Comparison of ENCODE assay signal across 1 cellular context in the genomic region with DNA sequence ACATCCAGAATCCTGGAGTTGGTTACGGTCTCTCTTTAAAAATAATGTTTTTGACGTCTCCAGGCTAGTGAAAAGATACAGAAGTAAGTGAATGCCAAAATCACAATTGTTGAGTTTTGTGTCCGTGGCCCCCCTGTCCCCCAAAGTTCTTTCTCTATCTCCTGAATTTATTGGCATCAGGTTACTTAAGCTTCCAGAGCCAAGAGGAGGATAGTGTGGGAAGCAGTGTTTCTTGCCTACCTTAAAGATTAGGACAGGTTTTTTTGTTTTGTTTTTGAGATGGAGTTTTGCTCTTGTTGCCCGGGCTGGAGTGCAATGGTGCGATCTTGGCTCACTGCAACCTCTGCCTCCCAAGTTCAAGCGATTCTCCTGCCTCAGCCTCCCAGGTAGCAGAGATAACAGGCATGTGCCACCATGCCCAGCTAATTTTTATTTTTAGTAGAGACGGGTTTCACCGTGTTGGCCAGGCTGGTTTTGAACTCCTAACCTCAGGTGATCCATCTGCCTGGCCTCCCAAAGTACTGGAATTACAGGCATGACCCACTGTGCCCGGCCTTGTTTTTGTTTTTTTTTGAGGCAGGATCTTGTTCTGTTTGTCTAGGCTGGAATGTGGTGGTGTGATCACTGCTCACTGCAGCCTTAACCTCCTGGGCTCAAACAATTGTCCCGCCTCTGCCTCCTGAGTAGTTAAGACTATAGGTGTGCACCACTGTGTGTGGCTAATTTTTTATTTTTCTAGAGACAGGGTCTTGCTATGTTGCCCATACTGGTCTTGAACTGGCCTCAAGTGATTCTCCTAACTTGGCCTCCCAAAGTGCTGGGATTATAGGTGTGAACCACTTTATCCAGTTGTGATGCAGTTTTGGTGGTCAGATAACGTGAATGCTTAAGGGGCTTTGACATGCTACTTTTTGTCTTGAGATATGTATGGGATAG.
TF ChIP-seq lines count a peak whose summit lies in the region.

No MANE protein-coding gene starts in this region.

TF ChIP-seq in HepG2, 621 proteins besides CTCF, POLR2A, EP300 and RAD21 (continues in another document):
- TF ChIP-seq, protein P1, sequence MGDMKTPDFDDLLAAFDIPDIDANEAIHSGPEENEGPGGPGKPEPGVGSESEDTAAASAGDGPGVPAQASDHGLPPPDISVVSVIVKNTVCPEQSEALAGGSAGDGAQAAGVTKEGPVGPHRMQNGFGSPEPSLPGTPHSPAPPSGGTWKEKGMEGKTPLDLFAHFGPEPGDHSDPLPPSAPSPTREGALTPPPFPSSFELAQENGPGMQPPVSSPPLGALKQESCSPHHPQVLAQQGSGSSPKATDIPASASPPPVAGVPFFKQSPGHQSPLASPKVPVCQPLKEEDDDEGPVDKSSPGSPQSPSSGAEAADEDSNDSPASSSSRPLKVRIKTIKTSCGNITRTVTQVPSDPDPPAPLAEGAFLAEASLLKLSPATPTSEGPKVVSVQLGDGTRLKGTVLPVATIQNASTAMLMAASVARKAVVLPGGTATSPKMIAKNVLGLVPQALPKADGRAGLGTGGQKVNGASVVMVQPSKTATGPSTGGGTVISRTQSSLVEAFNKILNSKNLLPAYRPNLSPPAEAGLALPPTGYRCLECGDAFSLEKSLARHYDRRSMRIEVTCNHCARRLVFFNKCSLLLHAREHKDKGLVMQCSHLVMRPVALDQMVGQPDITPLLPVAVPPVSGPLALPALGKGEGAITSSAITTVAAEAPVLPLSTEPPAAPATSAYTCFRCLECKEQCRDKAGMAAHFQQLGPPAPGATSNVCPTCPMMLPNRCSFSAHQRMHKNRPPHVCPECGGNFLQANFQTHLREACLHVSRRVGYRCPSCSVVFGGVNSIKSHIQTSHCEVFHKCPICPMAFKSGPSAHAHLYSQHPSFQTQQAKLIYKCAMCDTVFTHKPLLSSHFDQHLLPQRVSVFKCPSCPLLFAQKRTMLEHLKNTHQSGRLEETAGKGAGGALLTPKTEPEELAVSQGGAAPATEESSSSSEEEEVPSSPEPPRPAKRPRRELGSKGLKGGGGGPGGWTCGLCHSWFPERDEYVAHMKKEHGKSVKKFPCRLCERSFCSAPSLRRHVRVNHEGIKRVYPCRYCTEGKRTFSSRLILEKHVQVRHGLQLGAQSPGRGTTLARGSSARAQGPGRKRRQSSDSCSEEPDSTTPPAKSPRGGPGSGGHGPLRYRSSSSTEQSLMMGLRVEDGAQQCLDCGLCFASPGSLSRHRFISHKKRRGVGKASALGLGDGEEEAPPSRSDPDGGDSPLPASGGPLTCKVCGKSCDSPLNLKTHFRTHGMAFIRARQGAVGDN (CRISPR knock-in tag; IDR thresholded peaks at IDR 0.05) = peak; percentile 30; the same call in 1 of the 2 replicates
- TF ChIP-seq ZMAT3 (CRISPR knock-in tag; conservative IDR thresholded peaks at IDR 0.05) (0 out of 2 replicates have a peak, but pooled peaks have one; percentile 21), SOX6 (IDR thresholded peaks at IDR 0.05) (no peak), SOX6 (CRISPR knock-in tag; IDR thresholded peaks at IDR 0.05) (peak; percentile 28; the same call in 1 of the 2 replicates), POLR2AphosphoS5 (IDR thresholded peaks at IDR 0.05; ENCODE audit: low read depth, low read length) (peak; percentile 49), POLR2G (IDR thresholded peaks at IDR 0.05; ENCODE audit: low read depth, low read length) (peak; percentile 52), SPEN (CRISPR knock-in tag; IDR thresholded peaks at IDR 0.05; ENCODE audit: low read depth) (peak; percentile 26; the same call in 1 of the 2 replicates), ZFX (CRISPR knock-in tag; IDR thresholded peaks at IDR 0.05; ENCODE audit: low read depth) (peak; percentile 41; the same call in 1 of the 2 replicates), PAF1 (CRISPR knock-in tag; IDR thresholded peaks at IDR 0.05) (peak; percentile 72; the same call in 1 of the 2 replicates), JUN (CRISPR knock-in tag; IDR thresholded peaks at IDR 0.05) (0 out of 2 replicates have a peak, but pooled peaks have one; percentile 27), ZNF121 (CRISPR knock-in tag; IDR thresholded peaks at IDR 0.05) (0 out of 2 replicates have a peak, but pooled peaks have one; percentile 59), RXRB (CRISPR knock-in tag; IDR thresholded peaks at IDR 0.05; ENCODE audit: borderline replicate concordance) (0 out of 2 replicates have a peak, but pooled peaks have one; percentile 9), GABPA (IDR thresholded peaks at IDR 0.05; ENCODE audit: low read depth, low read length) (no peak), GABPA (CRISPR knock-in tag; IDR thresholded peaks at IDR 0.05; ENCODE audit: low read depth) (0 out of 2 replicates have a peak, but pooled peaks have one; percentile 11), CC2D1A (CRISPR knock-in tag; IDR thresholded peaks at IDR 0.05) (no peak), MBNL3 (CRISPR knock-in tag; conservative IDR thresholded peaks at IDR 0.05) (no peak), POLR2AphosphoS2 (IDR thresholded peaks at IDR 0.05; ENCODE audit: low read depth, low read length) (peak; percentile 69), ZNF317 (CRISPR knock-in tag; IDR thresholded peaks at IDR 0.05) (0 out of 2 replicates have a peak, but pooled peaks have one; percentile 31), HNF4A (CRISPR knock-in tag; IDR thresholded peaks at IDR 0.05) (peak; percentile 12; the same call in 1 of the 2 replicates), RFX3 (CRISPR knock-in tag; IDR thresholded peaks at IDR 0.05) (no peak), ZMYM2 (CRISPR knock-in tag; IDR thresholded peaks at IDR 0.05) (0 out of 2 replicates have a peak, but pooled peaks have one; percentile 58), LCORL (IDR thresholded peaks at IDR 0.05) (peak; percentile 51; the same call in 1 of the 2 replicates), LCORL (CRISPR knock-in tag; IDR thresholded peaks at IDR 0.05) (0 out of 2 replicates have a peak, but pooled peaks have one; percentile 53), FOXP1 (IDR thresholded peaks at IDR 0.05) (no peak), FOXP1 (CRISPR knock-in tag; IDR thresholded peaks at IDR 0.05) (peak; percentile 39; the same call in 1 of the 2 replicates), CHCHD3 (CRISPR knock-in tag; IDR thresholded peaks at IDR 0.05) (no peak), POGZ (CRISPR knock-in tag; IDR thresholded peaks at IDR 0.05) (0 out of 2 replicates have a peak, but pooled peaks have one; percentile 24), NFKB2 (CRISPR knock-in tag; IDR thresholded peaks at IDR 0.05; ENCODE audit: borderline replicate concordance) (no peak), ZNF609 (CRISPR knock-in tag; IDR thresholded peaks at IDR 0.05; ENCODE audit: borderline replicate concordance) (peak; percentile 57; the same call in 1 of the 2 replicates), ZNF34 (CRISPR knock-in tag; IDR thresholded peaks at IDR 0.05; ENCODE audit: borderline replicate concordance) (0 out of 2 replicates have a peak, but pooled peaks have one; percentile 27), ZMYM3 (CRISPR knock-in tag; IDR thresholded peaks at IDR 0.05) (peak; percentile 36)
- TF ChIP-seq, protein P2, sequence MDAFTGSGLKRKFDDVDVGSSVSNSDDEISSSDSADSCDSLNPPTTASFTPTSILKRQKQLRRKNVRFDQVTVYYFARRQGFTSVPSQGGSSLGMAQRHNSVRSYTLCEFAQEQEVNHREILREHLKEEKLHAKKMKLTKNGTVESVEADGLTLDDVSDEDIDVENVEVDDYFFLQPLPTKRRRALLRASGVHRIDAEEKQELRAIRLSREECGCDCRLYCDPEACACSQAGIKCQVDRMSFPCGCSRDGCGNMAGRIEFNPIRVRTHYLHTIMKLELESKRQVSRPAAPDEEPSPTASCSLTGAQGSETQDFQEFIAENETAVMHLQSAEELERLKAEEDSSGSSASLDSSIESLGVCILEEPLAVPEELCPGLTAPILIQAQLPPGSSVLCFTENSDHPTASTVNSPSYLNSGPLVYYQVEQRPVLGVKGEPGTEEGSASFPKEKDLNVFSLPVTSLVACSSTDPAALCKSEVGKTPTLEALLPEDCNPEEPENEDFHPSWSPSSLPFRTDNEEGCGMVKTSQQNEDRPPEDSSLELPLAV (CRISPR knock-in tag; conservative IDR thresholded peaks at IDR 0.05; ENCODE audit: low read depth) = no peak
- TF ChIP-seq, protein P3, sequence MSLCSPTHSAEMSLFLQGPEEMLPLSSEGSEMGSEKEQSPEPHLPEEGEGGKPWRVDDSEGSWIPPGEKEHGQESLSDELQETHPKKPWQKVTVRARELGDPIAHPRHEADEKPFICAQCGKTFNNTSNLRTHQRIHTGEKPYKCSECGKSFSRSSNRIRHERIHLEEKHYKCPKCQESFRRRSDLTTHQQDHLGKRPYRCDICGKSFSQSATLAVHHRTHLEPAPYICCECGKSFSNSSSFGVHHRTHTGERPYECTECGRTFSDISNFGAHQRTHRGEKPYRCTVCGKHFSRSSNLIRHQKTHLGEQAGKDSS (CRISPR knock-in tag; IDR thresholded peaks at IDR 0.05; ENCODE audit: borderline replicate concordance, low read depth) = 0 out of 2 replicates have a peak, but pooled peaks have one; percentile 54
- TF ChIP-seq, protein P4, sequence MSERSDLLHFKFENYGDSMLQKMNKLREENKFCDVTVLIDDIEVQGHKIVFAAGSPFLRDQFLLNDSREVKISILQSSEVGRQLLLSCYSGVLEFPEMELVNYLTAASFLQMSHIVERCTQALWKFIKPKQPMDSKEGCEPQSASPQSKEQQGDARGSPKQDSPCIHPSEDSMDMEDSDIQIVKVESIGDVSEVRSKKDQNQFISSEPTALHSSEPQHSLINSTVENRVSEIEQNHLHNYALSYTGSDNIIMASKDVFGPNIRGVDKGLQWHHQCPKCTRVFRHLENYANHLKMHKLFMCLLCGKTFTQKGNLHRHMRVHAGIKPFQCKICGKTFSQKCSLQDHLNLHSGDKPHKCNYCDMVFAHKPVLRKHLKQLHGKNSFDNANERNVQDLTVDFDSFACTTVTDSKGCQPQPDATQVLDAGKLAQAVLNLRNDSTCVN (CRISPR knock-in tag; IDR thresholded peaks at IDR 0.05; ENCODE audit: borderline replicate concordance) = 0 out of 2 replicates have a peak, but pooled peaks have one; percentile 49
